In the genomic region with DNA sequence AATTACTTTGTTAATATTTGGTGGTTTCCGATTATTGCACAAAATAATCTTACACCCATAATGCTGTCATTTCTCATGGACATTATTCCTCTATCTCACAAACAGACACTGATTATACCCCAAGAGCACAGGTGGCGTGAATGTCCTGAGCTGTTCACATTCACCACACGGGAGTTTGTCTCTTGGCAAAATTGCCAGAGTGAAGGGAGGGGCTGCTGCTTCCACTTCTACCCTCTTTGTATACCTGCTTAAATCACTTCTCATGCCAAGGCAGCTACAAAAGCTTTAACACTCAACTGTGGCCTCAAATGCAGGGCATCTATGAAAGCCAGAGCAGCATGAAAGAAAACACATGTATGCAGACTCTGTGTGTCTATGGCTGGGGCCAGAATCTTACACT, we compare ENCODE assay signal across 26 cellular contexts. TPM values are rescaled to one million over a fixed set of nuclear protein-coding genes. Genes with fewer than 3 reads are reported as not detected.
"Had no signal": no experiment of that assay in that cellular context is flagged by ENCODE, and none has a peak within 500 bp of the region (broad histone marks: within the 10 kb centered on the region; RNA-seq: fewer than 3 reads in every experiment).

No MANE protein-coding gene starts in this region.

- DNase-seq: IMR-90; Karpas-422; KG1; MG63; NCI-H1092; NCI-H1105 treated with DMSO at 0.1 percent for 48 hours; NCI-H1417 treated with DMSO at 0.1 percent for 48 hours; NCI-H146; NCI-H1694 treated with DMSO at 0.1 percent for 48 hours; NCI-H1930; NCI-H2081; NCI-H2107; NCI-H2227 treated with DMSO at 0.1 percent for 48 hours; NCI-H524; NCI-H526 treated with DMSO at 0.1 percent for 48 hours; NCI-H748 treated with DMSO at 0.1 percent for 48 hours; NK-92 treated with Interleukin-12 subunit alpha and Interleukin-12 subunit beta, amount 100 ng/mL, for 24 hours; PC-9; Peyer's patch; SIG-M5; SW 1271 had no signal

- FAIRE-seq: HepG2 had no signal

- ATAC-seq: HepG2, Right ventricle myocardium inferior had no signal

RNA-seq across cellular contexts. Expression of a gene that starts 41.9 kb away (rescaled TPM):
- total RNA-seq: HT-29, IMR-90, PC-9, RPMI7951, SJSA1 had no signal
